Comparison of ENCODE assay signal across 9 cellular contexts in genomic region chr10:15719062-15719898, GRCh38.
A peak's percentile ranks its signal among the peaks of the same experiment; 100 is the strongest.
DNase-seq lines count a peak whose midpoint lies in the region; ATAC-seq lines count a peak whose summit lies in the region.
"Had no signal": no experiment of that assay in that cellular context is flagged by ENCODE, and none has a peak within 500 bp of the region (broad histone marks: within the 10 kb centered on the region; RNA-seq: fewer than 3 reads in every experiment).

No MANE protein-coding gene starts in this region.

- H3K36me3 Mint-ChIP-seq in stimulated activated memory B cell treated with anti-CD40 and anti-IgM and Interleukin-4, amounts not matched to agents 10 μg/mL and 1 μg/mL and 100 μg/mL, for 72 hours, result no peaks in the 10 kb centered on the region

- H3K9me3 ChIP-seq in HUES6 (ENCODE audit: control insufficient read depth, insufficient read depth, low read depth, low read length), result no peaks in the 10 kb centered on the region

- H3K27me3 ChIP-seq in HUES6 (ENCODE audit: control insufficient read depth, insufficient read depth, low read length), result peaks cover 32% of the 10 kb centered on the region

- DNase-seq in left kidney (ENCODE audit: low read depth, low spot score) (peak; percentile 90), DMS114 treated with DMSO at 0.1 percent for 48 hours (lab: John Stamatoyannopoulos, UW; ENCODE audit: unreplicated experiment) (no peak), NK-92 (lab: John Stamatoyannopoulos, UW; ENCODE audit: unreplicated experiment) (no peak), LoVo (ENCODE audit: low spot score) (no peak)
- DNase-seq in stimulated activated naive CD8-positive, alpha-beta T cell treated with anti-CD3 and anti-CD28 coated beads, Interleukin-15, amount 100 ng/mL, for 72 hours, result no peak
- DNase-seq: T1000 had no signal

- H3K4me1 ChIP-seq in HUES6 (ENCODE audit: control insufficient read depth, insufficient read depth, low read length), result peaks cover 10% of the 10 kb centered on the region; the same call in 1 of the 2 replicates

- H3K27ac ChIP-seq in HUES6 (ENCODE audit: low read depth, low read length) (no peak overlapping the region), cingulate gyrus (ENCODE audit: low read depth, low read length) (peak overlapping the region; percentile 29)

- H3K9ac ChIP-seq in HUES6 (ENCODE audit: low read length), result peak overlapping the region; percentile 48

- no peaks in the 10 kb centered on the region for H3K36me3 ChIP-seq in HUES6 (ENCODE audit: control insufficient read depth, insufficient read depth, low read length)

- H3K4me3 ChIP-seq in HUES6 (ENCODE audit: low read depth, low read length), result peak overlapping the region; percentile 72

- H3K4me1 Mint-ChIP-seq in stimulated activated naive CD8-positive, alpha-beta T cell treated with anti-CD3 and anti-CD28 coated beads, Interleukin-15, amount 100 ng/mL, for 72 hours, result peaks cover 6% of the 10 kb centered on the region
- no peaks in the 10 kb centered on the region for H3K4me1 Mint-ChIP-seq in stimulated activated memory B cell treated with anti-CD40 and anti-IgM and Interleukin-4, amounts not matched to agents 10 μg/mL and 1 μg/mL and 100 μg/mL, for 72 hours

- no peak overlapping the region for H3K4me3 Mint-ChIP-seq in stimulated activated naive CD8-positive, alpha-beta T cell treated with anti-CD3 and anti-CD28 coated beads, Interleukin-15, amount 100 ng/mL, for 72 hours
- no peak overlapping the region for H3K4me3 Mint-ChIP-seq in stimulated activated memory B cell treated with anti-CD40 and anti-IgM and Interleukin-4, amounts not matched to agents 10 μg/mL and 1 μg/mL and 100 μg/mL, for 72 hours

- peak; percentile 31 for ATAC-seq in stimulated activated naive CD8-positive, alpha-beta T cell treated with anti-CD3 and anti-CD28 coated beads, Interleukin-15, amount 100 ng/mL, for 72 hours
- ATAC-seq in stimulated activated memory B cell treated with anti-CD40 and anti-IgM and Interleukin-4, amounts not matched to agents 10 μg/mL and 1 μg/mL and 100 μg/mL, for 72 hours, result no peak

- no peaks in the 10 kb centered on the region for H3K9me3 Mint-ChIP-seq in stimulated activated naive CD8-positive, alpha-beta T cell treated with anti-CD3 and anti-CD28 coated beads, Interleukin-15, amount 100 ng/mL, for 72 hours
- H3K9me3 Mint-ChIP-seq in stimulated activated memory B cell treated with anti-CD40 and anti-IgM and Interleukin-4, amounts not matched to agents 10 μg/mL and 1 μg/mL and 100 μg/mL, for 72 hours, result no peaks in the 10 kb centered on the region

- peaks cover 52% of the 10 kb centered on the region for H3K27me3 Mint-ChIP-seq in stimulated activated naive CD8-positive, alpha-beta T cell treated with anti-CD3 and anti-CD28 coated beads, Interleukin-15, amount 100 ng/mL, for 72 hours
- H3K27me3 Mint-ChIP-seq in stimulated activated memory B cell treated with anti-CD40 and anti-IgM and Interleukin-4, amounts not matched to agents 10 μg/mL and 1 μg/mL and 100 μg/mL, for 72 hours, result peaks cover 49% of the 10 kb centered on the region

- no peak overlapping the region for H3K27ac Mint-ChIP-seq in stimulated activated naive CD8-positive, alpha-beta T cell treated with anti-CD3 and anti-CD28 coated beads, Interleukin-15, amount 100 ng/mL, for 72 hours
- H3K27ac Mint-ChIP-seq in stimulated activated memory B cell treated with anti-CD40 and anti-IgM and Interleukin-4, amounts not matched to agents 10 μg/mL and 1 μg/mL and 100 μg/mL, for 72 hours, result no peak overlapping the region
